Comparison of ENCODE assay signal across 18 cellular contexts in the genomic region with DNA sequence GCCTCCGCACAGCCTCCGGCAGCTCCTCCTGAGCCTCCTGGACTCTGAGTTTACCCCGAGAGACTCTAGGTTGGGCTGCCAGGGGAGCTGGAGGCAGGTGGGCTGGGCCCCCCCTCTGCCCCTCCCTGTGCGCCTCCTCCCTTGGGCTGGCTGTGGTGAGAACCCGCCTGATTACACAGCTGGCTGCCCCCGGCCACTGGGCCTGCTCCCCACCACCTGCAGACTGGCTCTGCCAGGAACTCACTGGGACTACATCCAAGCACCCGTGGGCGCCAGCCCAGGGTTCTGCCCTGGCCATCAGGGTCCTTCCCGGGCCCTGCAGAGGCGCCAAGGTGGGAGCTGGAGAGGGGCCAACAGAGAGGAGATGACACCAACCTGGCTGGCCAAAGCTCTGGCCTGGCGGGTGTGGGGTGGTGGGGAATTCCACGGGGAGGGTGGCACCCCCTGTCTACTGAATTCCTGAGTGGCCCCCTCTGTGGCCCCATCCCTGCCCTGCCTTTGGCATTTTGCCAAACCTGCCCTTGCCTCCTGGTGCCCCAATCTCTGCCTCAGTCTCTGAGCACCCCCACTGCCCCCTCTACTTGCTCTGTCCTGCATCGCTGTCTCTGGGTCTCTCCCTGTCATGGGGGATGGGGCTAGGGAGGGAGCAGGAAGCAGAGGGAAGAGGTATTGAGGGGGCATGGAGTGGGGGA. TPM values are rescaled to one million over a fixed set of nuclear protein-coding genes. Genes with fewer than 3 reads are reported as not detected.
DNase-seq lines count a peak whose midpoint lies in the region; ATAC-seq and TF ChIP-seq lines count a peak whose summit lies in the region.
"Had no signal": no experiment of that assay in that cellular context is flagged by ENCODE, and none has a peak within 500 bp of the region (broad histone marks: within the 10 kb centered on the region; RNA-seq: fewer than 3 reads in every experiment).

No MANE protein-coding gene starts in this region.

- H3K27ac Mint-ChIP-seq in MCF 10A (ENCODE audit: low read depth, unreplicated experiment) = no peak overlapping the region
- H3K27ac Mint-ChIP-seq in activated CD8-positive, alpha-beta T cell treated with anti-CD3 and anti-CD28 coated beads, Interleukin-2, amount 10 ng/mL, durations not matched to agents 7 days and 5 days = no peak overlapping the region
- H3K27ac Mint-ChIP-seq: activated CD8-positive, alpha-beta T cell treated with anti-CD3 and anti-CD28 coated beads for 36 hours; activated naive CD4-positive, alpha-beta T cell treated with anti-CD3 and anti-CD28 coated beads, Interleukin-2, amount 50 U/mL, for 24 hours; immature natural killer cell; T-helper 17 cell had no signal

- POLR2A ChIA-PET in MCF 10A (lab: Yijun Ruan, JAX) = no interaction called here
- POLR2A ChIA-PET in activated CD8-positive, alpha-beta T cell treated with anti-CD3 and anti-CD28 coated beads, Interleukin-2, amount 10 ng/mL, durations not matched to agents 7 days and 5 days (lab: Charles Lee) = interaction anchor here (0.6 kb wide), 1 partner anchor 201 kb away, joined by 3 read pairs; no protein-coding TSS in a partner anchor

- intact Hi-C loops in MCF 10A (cut with micrococcal nuclease) = no loop called here

- no TSS peak for BruUV-seq in MCF 10A (replicated peaks; lab: Mats Ljungman, UMichigan)

- no peak for TF ChIP-seq EP300 in Ishikawa (IDR thresholded peaks at IDR 0.05; ENCODE audit: borderline replicate concordance)

- ATAC-seq in omental fat pad (ENCODE audit: low FRiP score) = no peak
- ATAC-seq in activated CD8-positive, alpha-beta T cell treated with anti-CD3 and anti-CD28 coated beads, Interleukin-2, amount 10 ng/mL, durations not matched to agents 7 days and 5 days = no peak
- ATAC-seq: activated CD8-positive, alpha-beta T cell treated with anti-CD3 and anti-CD28 coated beads for 36 hours; activated T-cell treated with anti-CD3 and anti-CD28 coated beads, Interleukin-2, amount 50 U/mL, for 4 hours; T-helper 17 cell had no signal

- no peak overlapping the region for H3K4me3 Mint-ChIP-seq in MCF 10A (ENCODE audit: unreplicated experiment)
- H3K4me3 Mint-ChIP-seq in activated CD8-positive, alpha-beta T cell treated with anti-CD3 and anti-CD28 coated beads, Interleukin-2, amount 10 ng/mL, durations not matched to agents 7 days and 5 days = no peak overlapping the region
- H3K4me3 Mint-ChIP-seq: activated CD8-positive, alpha-beta T cell treated with anti-CD3 and anti-CD28 coated beads for 36 hours; activated naive CD4-positive, alpha-beta T cell treated with anti-CD3 and anti-CD28 coated beads, Interleukin-2, amount 50 U/mL, for 24 hours; activated T-cell treated with anti-CD3 and anti-CD28 coated beads, Interleukin-2, amount 50 U/mL, for 4 hours; immature natural killer cell had no signal

- DNase-seq in COLO668 (lab: John Stamatoyannopoulos, UW; ENCODE audit: unreplicated experiment) = peak; percentile 85
- DNase-seq in NCI-H69 (lab: John Stamatoyannopoulos, UW) = peak; percentile 47
- DNase-seq in kidney tubule cell (ENCODE audit: low spot score) = peak; percentile 21
- no peak for DNase-seq in NK-92 (lab: John Stamatoyannopoulos, UW; ENCODE audit: unreplicated experiment)
- DNase-seq in omental fat pad (ENCODE audit: low spot score) = no peak
- no peak for DNase-seq in MCF 10A (ENCODE audit: unreplicated experiment)
- no peak for DNase-seq in activated CD8-positive, alpha-beta T cell treated with anti-CD3 and anti-CD28 coated beads, Interleukin-2, amount 10 ng/mL, durations not matched to agents 7 days and 5 days
- DNase-seq: activated CD8-positive, alpha-beta T cell treated with anti-CD3 and anti-CD28 coated beads for 36 hours; activated T-cell treated with anti-CD3 and anti-CD28 coated beads, Interleukin-2, amount 50 U/mL, for 4 hours; Caco-2; heart right ventricle; immature natural killer cell; NCI-H1930; stimulated activated CD4-positive, alpha-beta T cell treated with anti-CD3 and anti-CD28 coated beads, Interleukin-2, amount 100 ng/mL, for 48 hours; T-helper 17 cell had no signal

- peaks cover 16% of the 10 kb centered on the region for H3K27me3 Mint-ChIP-seq in MCF 10A (ENCODE audit: insufficient read depth, unreplicated experiment)
- peaks cover 7% of the 10 kb centered on the region for H3K27me3 Mint-ChIP-seq in activated CD8-positive, alpha-beta T cell treated with anti-CD3 and anti-CD28 coated beads, Interleukin-2, amount 10 ng/mL, durations not matched to agents 7 days and 5 days (ENCODE audit: low read depth)

- no peaks in the 10 kb centered on the region for H3K36me3 Mint-ChIP-seq in MCF 10A (ENCODE audit: insufficient read depth, unreplicated experiment)
- no peaks in the 10 kb centered on the region for H3K36me3 Mint-ChIP-seq in activated CD8-positive, alpha-beta T cell treated with anti-CD3 and anti-CD28 coated beads, Interleukin-2, amount 10 ng/mL, durations not matched to agents 7 days and 5 days (ENCODE audit: low read depth)
- H3K36me3 Mint-ChIP-seq: activated naive CD4-positive, alpha-beta T cell treated with anti-CD3 and anti-CD28 coated beads, Interleukin-2, amount 50 U/mL, for 24 hours; immature natural killer cell had no signal

- no peak for TF ChIP-seq RAD21 in Ishikawa (IDR thresholded peaks at IDR 0.05; ENCODE audit: low read depth)

- CTCF ChIA-PET in MCF 10A (lab: Yijun Ruan, JAX) = interaction anchor here (0.5 to 5.2 kb wide), 4 partner anchors 19 to 247 kb away, joined by 3 to 26 read pairs (median 4); no protein-coding TSS in a partner anchor
- CTCF ChIA-PET in activated CD8-positive, alpha-beta T cell treated with anti-CD3 and anti-CD28 coated beads, Interleukin-2, amount 10 ng/mL, durations not matched to agents 7 days and 5 days (lab: Charles Lee) = no interaction called here

- TF ChIP-seq CTCF in omental fat pad (IDR thresholded peaks at IDR 0.05) (no peak), MCF 10A (IDR thresholded peaks at IDR 0.05; ENCODE audit: unreplicated experiment) (no peak)

- peaks cover 17% of the 10 kb centered on the region for H3K4me1 Mint-ChIP-seq in MCF 10A (ENCODE audit: insufficient read depth, unreplicated experiment)
- no peaks in the 10 kb centered on the region for H3K4me1 Mint-ChIP-seq in activated CD8-positive, alpha-beta T cell treated with anti-CD3 and anti-CD28 coated beads, Interleukin-2, amount 10 ng/mL, durations not matched to agents 7 days and 5 days (ENCODE audit: low read depth)
- H3K4me1 Mint-ChIP-seq: activated naive CD4-positive, alpha-beta T cell treated with anti-CD3 and anti-CD28 coated beads, Interleukin-2, amount 50 U/mL, for 24 hours; immature natural killer cell; T-helper 17 cell had no signal

- no peaks in the 10 kb centered on the region for H3K9me3 Mint-ChIP-seq in MCF 10A (ENCODE audit: unreplicated experiment)
- no peaks in the 10 kb centered on the region for H3K9me3 Mint-ChIP-seq in activated CD8-positive, alpha-beta T cell treated with anti-CD3 and anti-CD28 coated beads, Interleukin-2, amount 10 ng/mL, durations not matched to agents 7 days and 5 days (ENCODE audit: insufficient read depth)
- H3K9me3 Mint-ChIP-seq: activated CD8-positive, alpha-beta T cell treated with anti-CD3 and anti-CD28 coated beads for 36 hours; activated naive CD4-positive, alpha-beta T cell treated with anti-CD3 and anti-CD28 coated beads, Interleukin-2, amount 50 U/mL, for 24 hours; activated T-cell treated with anti-CD3 and anti-CD28 coated beads, Interleukin-2, amount 50 U/mL, for 4 hours; immature natural killer cell had no signal

TF ChIP-seq in Ishikawa, 13 proteins besides CTCF, POLR2A, EP300 and RAD21:
- no peak for TF ChIP-seq YY1 (IDR thresholded peaks at IDR 0.05; ENCODE audit: low read depth)
- peak; percentile 43; the same call in 1 of the 2 replicates for TF ChIP-seq NFIC (IDR thresholded peaks at IDR 0.05)
- TF ChIP-seq CEBPB (IDR thresholded peaks at IDR 0.05) = no peak
- TF ChIP-seq TEAD4 (IDR thresholded peaks at IDR 0.05) = no peak
- TF ChIP-seq REST (IDR thresholded peaks at IDR 0.05; ENCODE audit: low read depth) = no peak
- TF ChIP-seq ZBTB7A (IDR thresholded peaks at IDR 0.05; ENCODE audit: low read depth) = no peak
- TF ChIP-seq EGR1 (IDR thresholded peaks at IDR 0.05) = no peak
- no peak for TF ChIP-seq CREB1 (IDR thresholded peaks at IDR 0.05; ENCODE audit: low read depth)
TF ChIP-seq in Ishikawa: peak in this region for 1.

RNA-seq across cellular contexts. Expression of gene CDH22, which starts 21.9 kb away (rescaled TPM):
- total RNA-seq in omental fat pad (under 1 TPM; 0.24 to 0.46 (median 0.31) TPM), MCF 10A (2022) (not detected in 2 replicates)
- total RNA-seq in activated CD8-positive, alpha-beta T cell treated with anti-CD3 and anti-CD28 coated beads, Interleukin-2, amount 10 ng/mL, durations not matched to agents 7 days and 5 days = not detected
- total RNA-seq: activated CD8-positive, alpha-beta T cell treated with anti-CD3 and anti-CD28 coated beads for 36 hours; activated T-cell treated with anti-CD3 and anti-CD28 coated beads, Interleukin-2, amount 50 U/mL, for 4 hours; osteocyte; T-helper 17 cell had no signal

Comparison
In these comparisons a context has a peak if more than half of its experiments do, and no peak if none do; other contexts are left out.
1. DNase-seq: peak in COLO668 (single experiment), NCI-H69 (single experiment) and kidney tubule cell (single experiment); none in NK-92 (single experiment), omental fat pad (single experiment), MCF 10A (single experiment) and activated CD8-positive, alpha-beta T cell treated with anti-CD3 and anti-CD28 coated beads, Interleukin-2, amount 10 ng/mL, durations not matched to agents 7 days and 5 days (single experiment).